In the genomic region with DNA sequence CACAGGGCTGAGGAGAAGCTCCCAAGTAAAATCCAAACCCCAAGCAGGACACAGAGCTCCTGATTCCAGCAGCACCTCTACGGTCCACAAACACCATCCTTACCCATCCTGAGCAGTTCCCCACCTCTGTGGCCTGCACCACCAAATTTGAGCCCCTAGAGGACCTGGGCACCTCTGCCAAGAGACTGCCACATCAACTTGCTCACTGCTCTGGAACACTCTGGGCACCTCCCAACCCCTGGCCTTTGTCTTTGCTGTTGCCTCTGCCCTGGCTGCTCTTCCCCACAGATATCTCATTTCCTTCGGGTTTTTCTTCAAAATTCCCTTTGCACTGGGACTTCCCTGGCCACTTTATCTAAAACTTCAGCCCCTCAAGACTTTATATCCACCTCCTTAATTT, we compare ENCODE assay signal across 33 cellular contexts. TPM values are rescaled to one million over a fixed set of nuclear protein-coding genes. Genes with fewer than 3 reads are reported as not detected.
"Had no signal": no experiment of that assay in that cellular context is flagged by ENCODE, and none has a peak within 500 bp of the region (broad histone marks: within the 10 kb centered on the region; RNA-seq: fewer than 3 reads in every experiment).

No MANE protein-coding gene starts in this region.

- H3K4me1 ChIP-seq: SJSA1 had no signal

- DNase-seq: activated CD4-positive, alpha-beta T cell treated with anti-CD3 and anti-CD28 coated beads, Interleukin-2, amount 10 ng/mL, durations not matched to agents 24 days and 14 days; activated CD4-positive, alpha-beta T cell treated with anti-CD3 and anti-CD28 coated beads, Interleukin-2, amount 50 U/mL, for 4 hours; activated CD8-positive, alpha-beta memory T cell treated with anti-CD3 and anti-CD28 coated beads, Interleukin-2, amount 50 U/mL, for 4 hours; activated gamma-delta T cell treated with Interleukin-2 at 50 U/mL for 16 hours; activated naive CD4-positive, alpha-beta T cell treated with anti-CD3 and anti-CD28 coated beads, Interleukin-2, amount 10 ng/mL, durations not matched to agents 7 days and 5 days; activated naive CD8-positive, alpha-beta T cell treated with anti-CD3 and anti-CD28 coated beads, Interleukin-2, amount 50 U/mL, for 24 hours; activated T-cell treated with anti-CD3 and anti-CD28 coated beads for 4 hours; activated T-cell treated with anti-CD3 and anti-CD28 coated beads, Interleukin-2, amount 50 U/mL, for 4 hours; anterior cingulate cortex; caudate nucleus; Karpas-422; NCI-H1105; NCI-H1417 treated with DMSO at 0.1 percent for 48 hours; NCI-H187 treated with DMSO at 0.1 percent for 48 hours; NCI-H2081; NCI-H2171 treated with DMSO at 0.1 percent for 48 hours; NCI-H2227 treated with DMSO at 0.1 percent for 48 hours; NCI-H446; NCI-H510A treated with DMSO at 0.1 percent for 48 hours; NCI-H526 treated with DMSO at 0.1 percent for 48 hours; SHP77 treated with DMSO at 0.1 percent for 48 hours; SK-N-SH had no signal

- H3K4me3 ChIP-seq: SJSA1 had no signal

- ATAC-seq: activated naive CD8-positive, alpha-beta T cell treated with anti-CD3 and anti-CD28 coated beads, Interleukin-2, amount 50 U/mL, for 24 hours; activated T-cell treated with anti-CD3 and anti-CD28 coated beads, Interleukin-2, amount 50 U/mL, for 4 hours; Panc1 had no signal

- H3K9ac ChIP-seq: SK-N-SH had no signal

- FAIRE-seq: bronchial epithelial cell, TTC549 had no signal

- H3K27ac Mint-ChIP-seq: activated CD4-positive, alpha-beta T cell treated with anti-CD3 and anti-CD28 coated beads, Interleukin-2, amount 10 ng/mL, durations not matched to agents 24 days and 14 days; activated naive CD4-positive, alpha-beta T cell treated with anti-CD3 and anti-CD28 coated beads, Interleukin-2, amount 10 ng/mL, durations not matched to agents 7 days and 5 days; activated naive CD8-positive, alpha-beta T cell; activated naive CD8-positive, alpha-beta T cell treated with anti-CD3 and anti-CD28 coated beads, Interleukin-2, amount 50 U/mL, for 24 hours; activated T-helper 1 cell treated with anti-CD3 and anti-CD28 coated beads, Interleukin-12 subunit alpha, Interleukin-12 subunit beta, Interleukin-2, Interleukin-4 antibody, amounts not matched to agents 30 ng/mL and 10 ng/mL and 1 ng/mL, durations not matched to agents 14 hours and 24 hours and 36 hours; brain; T-helper 1 cell treated with Interleukin-12 subunit alpha and Interleukin-12 subunit beta and Interleukin-4 antibody, amounts not matched to agents 30 μg/mL and 1 μg/mL, for 36 hours; T-helper 2 cell treated with Interferon-gamma antibody and Interleukin-4, amounts not matched to agents 5 μg/mL and 100 μg/mL, for 36 hours had no signal

- H3K4me1 Mint-ChIP-seq: activated naive CD4-positive, alpha-beta T cell treated with anti-CD3 and anti-CD28 coated beads, Interleukin-2, amount 10 ng/mL, durations not matched to agents 7 days and 5 days; brain had no signal

- H3K27ac ChIP-seq: SJSA1 had no signal

- H3K9me3 ChIP-seq: SJSA1, SK-N-SH had no signal

- H3K9me3 Mint-ChIP-seq: activated CD4-positive, alpha-beta T cell treated with anti-CD3 and anti-CD28 coated beads, Interleukin-2, amount 10 ng/mL, durations not matched to agents 24 days and 14 days; activated naive CD4-positive, alpha-beta T cell treated with anti-CD3 and anti-CD28 coated beads, Interleukin-2, amount 10 ng/mL, durations not matched to agents 7 days and 5 days; activated naive CD8-positive, alpha-beta T cell treated with anti-CD3 and anti-CD28 coated beads, Interleukin-2, amount 50 U/mL, for 24 hours; activated T-cell treated with anti-CD3 and anti-CD28 coated beads, Interleukin-2, amount 50 U/mL, for 4 hours; activated T-helper 1 cell treated with anti-CD3 and anti-CD28 coated beads, Interleukin-12 subunit alpha, Interleukin-12 subunit beta, Interleukin-2, Interleukin-4 antibody, amounts not matched to agents 30 ng/mL and 10 ng/mL and 1 ng/mL, durations not matched to agents 14 hours and 24 hours and 36 hours; brain; T-helper 1 cell treated with Interleukin-12 subunit alpha and Interleukin-12 subunit beta and Interleukin-4 antibody, amounts not matched to agents 30 μg/mL and 1 μg/mL, for 36 hours; T-helper 2 cell treated with Interferon-gamma antibody and Interleukin-4, amounts not matched to agents 5 μg/mL and 100 μg/mL, for 36 hours had no signal

- H3K27me3 Mint-ChIP-seq: activated naive CD8-positive, alpha-beta T cell had no signal

- H3K36me3 Mint-ChIP-seq: activated naive CD4-positive, alpha-beta T cell treated with anti-CD3 and anti-CD28 coated beads, Interleukin-2, amount 10 ng/mL, durations not matched to agents 7 days and 5 days; activated naive CD8-positive, alpha-beta T cell; brain had no signal

- H3K36me3 ChIP-seq: SJSA1 had no signal

- H3K4me2 ChIP-seq: SK-N-SH had no signal

- H3K4me3 Mint-ChIP-seq: activated CD4-positive, alpha-beta T cell treated with anti-CD3 and anti-CD28 coated beads, Interleukin-2, amount 10 ng/mL, durations not matched to agents 24 days and 14 days; activated naive CD4-positive, alpha-beta T cell treated with anti-CD3 and anti-CD28 coated beads, Interleukin-2, amount 10 ng/mL, durations not matched to agents 7 days and 5 days; activated naive CD8-positive, alpha-beta T cell; activated naive CD8-positive, alpha-beta T cell treated with anti-CD3 and anti-CD28 coated beads, Interleukin-2, amount 50 U/mL, for 24 hours; activated T-cell treated with anti-CD3 and anti-CD28 coated beads, Interleukin-2, amount 50 U/mL, for 4 hours; activated T-helper 1 cell treated with anti-CD3 and anti-CD28 coated beads, Interleukin-12 subunit alpha, Interleukin-12 subunit beta, Interleukin-2, Interleukin-4 antibody, amounts not matched to agents 30 ng/mL and 10 ng/mL and 1 ng/mL, durations not matched to agents 14 hours and 24 hours and 36 hours; brain; T-helper 1 cell treated with Interleukin-12 subunit alpha and Interleukin-12 subunit beta and Interleukin-4 antibody, amounts not matched to agents 30 μg/mL and 1 μg/mL, for 36 hours; T-helper 2 cell treated with Interferon-gamma antibody and Interleukin-4, amounts not matched to agents 5 μg/mL and 100 μg/mL, for 36 hours had no signal

RNA-seq across cellular contexts. Expression of gene RLBP1, which starts 5.8 kb away (rescaled TPM):
- total RNA-seq: activated CD4-positive, alpha-beta T cell treated with anti-CD3 and anti-CD28 coated beads, Interleukin-2, amount 10 ng/mL, durations not matched to agents 24 days and 14 days; activated T-cell treated with anti-CD3 and anti-CD28 coated beads, Interleukin-2, amount 50 U/mL, for 4 hours; activated T-helper 1 cell treated with anti-CD3 and anti-CD28 coated beads, Interleukin-12 subunit alpha, Interleukin-12 subunit beta, Interleukin-2, Interleukin-4 antibody, amounts not matched to agents 30 ng/mL and 10 ng/mL and 1 ng/mL, durations not matched to agents 14 hours and 24 hours and 36 hours; bronchial epithelial cell; MCF 10A; RPMI7951; SJSA1 had no signal
- polyA plus RNA-seq: SK-N-SH had no signal
